ENCODE assay signal across 1 cellular context in the genomic region with DNA sequence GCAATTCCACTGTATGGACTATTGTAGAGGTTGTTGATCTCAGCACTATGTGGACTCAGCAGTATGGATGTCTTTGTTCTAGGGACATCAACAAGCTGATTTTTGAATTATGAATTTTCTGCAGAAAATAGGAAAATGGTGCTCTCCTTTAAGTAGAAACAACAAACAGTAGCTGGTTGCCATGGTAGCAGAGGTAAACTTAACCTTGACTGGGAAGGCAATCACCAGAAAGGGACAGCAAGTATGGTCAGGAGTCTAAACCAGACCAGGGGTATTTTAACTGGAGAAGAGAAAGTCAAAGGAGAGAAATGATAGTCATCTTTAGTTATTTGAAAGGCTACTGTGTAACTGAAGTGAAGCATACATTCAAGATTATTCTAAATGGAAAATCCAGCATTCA.
TF ChIP-seq lines count a peak whose summit lies in the region.

No MANE protein-coding gene starts in this region.

TF ChIP-seq in HEK293T, 16 proteins besides CTCF, POLR2A, EP300 and RAD21:
- TF ChIP-seq HDGF (IDR thresholded peaks at IDR 0.05; ENCODE audit: borderline replicate concordance) (no peak), LEF1 (IDR thresholded peaks at IDR 0.05; ENCODE audit: borderline replicate concordance) (no peak), CTBP1 (IDR thresholded peaks at IDR 0.05; ENCODE audit: borderline replicate concordance) (no peak), TARDBP (IDR thresholded peaks at IDR 0.05) (no peak), ARNT (IDR thresholded peaks at IDR 0.05) (no peak), NFRKB (IDR thresholded peaks at IDR 0.05) (no peak), BHLHE40 (IDR thresholded peaks at IDR 0.05; ENCODE audit: borderline replicate concordance) (no peak), FOXK2 (IDR thresholded peaks at IDR 0.05) (no peak), L3MBTL2 (conservative IDR thresholded peaks at IDR 0.05) (no peak)
